In genomic region chr6:36907781-36908180, GRCh38 we compare ENCODE assay signal across 1 cellular context.
TF ChIP-seq lines count a peak whose summit lies in the region.

No MANE protein-coding gene starts in this region.

TF ChIP-seq in GM23338, 12 proteins besides CTCF, POLR2A, EP300 and RAD21 (continued from another document):
- no peak for TF ChIP-seq ZNF462 (CRISPR knock-in tag; IDR thresholded peaks at IDR 0.05)
- TF ChIP-seq EZH2phosphoT487 (IDR thresholded peaks at IDR 0.05; ENCODE audit: unreplicated experiment): no peak
